Comparison of ENCODE assay signal across 1 cellular context in the genomic region with DNA sequence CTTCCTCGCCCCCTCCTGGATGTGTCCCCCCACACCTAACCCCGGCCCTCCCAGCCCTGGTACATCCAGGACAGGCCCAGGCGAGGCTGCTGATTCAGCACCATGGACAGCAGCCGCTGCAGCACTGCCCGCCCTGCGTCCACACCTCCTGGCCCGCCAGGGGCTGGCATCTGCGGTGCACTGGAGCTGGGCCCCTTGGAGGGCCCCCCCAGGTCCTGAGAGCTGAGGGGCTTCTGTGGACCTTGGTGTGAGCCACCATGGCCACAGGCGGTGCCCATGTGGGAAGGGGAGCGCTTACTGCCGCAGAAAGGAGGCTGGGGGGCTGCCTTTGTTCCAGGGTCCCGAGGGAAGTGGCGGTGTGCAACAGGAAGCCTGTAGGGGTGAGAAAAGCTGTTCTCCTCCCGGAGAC.
TF ChIP-seq lines count a peak whose summit lies in the region.

No MANE protein-coding gene starts in this region.

TF ChIP-seq in HEK293, 187 proteins besides CTCF, POLR2A, EP300 and RAD21 (continued from another document):
- TF ChIP-seq, protein P1, sequence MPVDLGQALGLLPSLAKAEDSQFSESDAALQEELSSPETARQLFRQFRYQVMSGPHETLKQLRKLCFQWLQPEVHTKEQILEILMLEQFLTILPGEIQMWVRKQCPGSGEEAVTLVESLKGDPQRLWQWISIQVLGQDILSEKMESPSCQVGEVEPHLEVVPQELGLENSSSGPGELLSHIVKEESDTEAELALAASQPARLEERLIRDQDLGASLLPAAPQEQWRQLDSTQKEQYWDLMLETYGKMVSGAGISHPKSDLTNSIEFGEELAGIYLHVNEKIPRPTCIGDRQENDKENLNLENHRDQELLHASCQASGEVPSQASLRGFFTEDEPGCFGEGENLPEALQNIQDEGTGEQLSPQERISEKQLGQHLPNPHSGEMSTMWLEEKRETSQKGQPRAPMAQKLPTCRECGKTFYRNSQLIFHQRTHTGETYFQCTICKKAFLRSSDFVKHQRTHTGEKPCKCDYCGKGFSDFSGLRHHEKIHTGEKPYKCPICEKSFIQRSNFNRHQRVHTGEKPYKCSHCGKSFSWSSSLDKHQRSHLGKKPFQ (tag by site-specific recombination; IDR thresholded peaks at IDR 0.05) = no peak
- TF ChIP-seq, protein P2, sequence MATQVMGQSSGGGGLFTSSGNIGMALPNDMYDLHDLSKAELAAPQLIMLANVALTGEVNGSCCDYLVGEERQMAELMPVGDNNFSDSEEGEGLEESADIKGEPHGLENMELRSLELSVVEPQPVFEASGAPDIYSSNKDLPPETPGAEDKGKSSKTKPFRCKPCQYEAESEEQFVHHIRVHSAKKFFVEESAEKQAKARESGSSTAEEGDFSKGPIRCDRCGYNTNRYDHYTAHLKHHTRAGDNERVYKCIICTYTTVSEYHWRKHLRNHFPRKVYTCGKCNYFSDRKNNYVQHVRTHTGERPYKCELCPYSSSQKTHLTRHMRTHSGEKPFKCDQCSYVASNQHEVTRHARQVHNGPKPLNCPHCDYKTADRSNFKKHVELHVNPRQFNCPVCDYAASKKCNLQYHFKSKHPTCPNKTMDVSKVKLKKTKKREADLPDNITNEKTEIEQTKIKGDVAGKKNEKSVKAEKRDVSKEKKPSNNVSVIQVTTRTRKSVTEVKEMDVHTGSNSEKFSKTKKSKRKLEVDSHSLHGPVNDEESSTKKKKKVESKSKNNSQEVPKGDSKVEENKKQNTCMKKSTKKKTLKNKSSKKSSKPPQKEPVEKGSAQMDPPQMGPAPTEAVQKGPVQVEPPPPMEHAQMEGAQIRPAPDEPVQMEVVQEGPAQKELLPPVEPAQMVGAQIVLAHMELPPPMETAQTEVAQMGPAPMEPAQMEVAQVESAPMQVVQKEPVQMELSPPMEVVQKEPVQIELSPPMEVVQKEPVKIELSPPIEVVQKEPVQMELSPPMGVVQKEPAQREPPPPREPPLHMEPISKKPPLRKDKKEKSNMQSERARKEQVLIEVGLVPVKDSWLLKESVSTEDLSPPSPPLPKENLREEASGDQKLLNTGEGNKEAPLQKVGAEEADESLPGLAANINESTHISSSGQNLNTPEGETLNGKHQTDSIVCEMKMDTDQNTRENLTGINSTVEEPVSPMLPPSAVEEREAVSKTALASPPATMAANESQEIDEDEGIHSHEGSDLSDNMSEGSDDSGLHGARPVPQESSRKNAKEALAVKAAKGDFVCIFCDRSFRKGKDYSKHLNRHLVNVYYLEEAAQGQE (tag by site-specific recombination; IDR thresholded peaks at IDR 0.05) = peak; percentile 99
- TF ChIP-seq ZNF629 (tag by site-specific recombination; IDR thresholded peaks at IDR 0.05) (no peak), ZNF473 (tag by site-specific recombination; IDR thresholded peaks at IDR 0.05) (no peak), KLF7 (tag by site-specific recombination; IDR thresholded peaks at IDR 0.05; ENCODE audit: borderline replicate concordance) (no peak), ZNF670 (tag by site-specific recombination; IDR thresholded peaks at IDR 0.05; ENCODE audit: low read depth) (no peak), IKZF3 (tag by site-specific recombination; IDR thresholded peaks at IDR 0.05) (no peak), ZNF544 (tag by site-specific recombination; IDR thresholded peaks at IDR 0.05) (no peak), ZNF248 (tag by site-specific recombination; IDR thresholded peaks at IDR 0.05) (no peak)
TF ChIP-seq in HEK293: peak in this region for 9.
